ENCODE assay signal across 17 cellular contexts in genomic region chr2:1688859-1689258, GRCh38.
"Had no signal": no experiment of that assay in that cellular context is flagged by ENCODE, and none has a peak within 500 bp of the region (broad histone marks: within the 10 kb centered on the region; RNA-seq: fewer than 3 reads in every experiment).

No MANE protein-coding gene starts in this region.

- DNase-seq: effector memory CD4-positive, alpha-beta T cell; esophagus squamous epithelium; foreskin fibroblast; head of caudate nucleus; mucosa of descending colon; right cardiac atrium; stimulated activated CD4-positive, alpha-beta T cell treated with anti-CD3 and anti-CD28 coated beads, Interleukin-2, amount 100 ng/mL, for 48 hours; stimulated activated naive CD4-positive, alpha-beta T cell treated with Interleukin-2 at 50 U/mL for 16 hours; thyroid gland; uterus had no signal

- H2AFZ ChIP-seq: hepatocyte had no signal

- H3K9me3 ChIP-seq: esophagus squamous epithelium, gastroesophageal sphincter, mucosa of descending colon, suprapubic skin, thyroid gland, upper lobe of left lung, uterus had no signal

- H3K4me3 ChIP-seq: coronary artery, esophagus squamous epithelium, gastroesophageal sphincter, hepatocyte, mucosa of descending colon, smooth muscle cell, suprapubic skin, thyroid gland, upper lobe of left lung, uterus had no signal

- H3K36me3 ChIP-seq: thyroid gland, uterus had no signal

- H3K4me1 ChIP-seq: esophagus squamous epithelium, suprapubic skin, thyroid gland, uterus had no signal

- H3K27me3 ChIP-seq: esophagus squamous epithelium, gastroesophageal sphincter, hepatocyte, suprapubic skin, thyroid gland, upper lobe of left lung, uterus had no signal

- ATAC-seq: gastroesophageal sphincter; mucosa of descending colon; naive thymus-derived CD8-positive, alpha-beta T cell; right cardiac atrium had no signal

- H3K4me2 ChIP-seq: hepatocyte, smooth muscle cell had no signal

- H3K27ac ChIP-seq: coronary artery, esophagus squamous epithelium, gastroesophageal sphincter, hepatocyte, suprapubic skin, thyroid gland, upper lobe of left lung, uterus had no signal
